ENCODE assay signal across 20 cellular contexts in the genomic region with DNA sequence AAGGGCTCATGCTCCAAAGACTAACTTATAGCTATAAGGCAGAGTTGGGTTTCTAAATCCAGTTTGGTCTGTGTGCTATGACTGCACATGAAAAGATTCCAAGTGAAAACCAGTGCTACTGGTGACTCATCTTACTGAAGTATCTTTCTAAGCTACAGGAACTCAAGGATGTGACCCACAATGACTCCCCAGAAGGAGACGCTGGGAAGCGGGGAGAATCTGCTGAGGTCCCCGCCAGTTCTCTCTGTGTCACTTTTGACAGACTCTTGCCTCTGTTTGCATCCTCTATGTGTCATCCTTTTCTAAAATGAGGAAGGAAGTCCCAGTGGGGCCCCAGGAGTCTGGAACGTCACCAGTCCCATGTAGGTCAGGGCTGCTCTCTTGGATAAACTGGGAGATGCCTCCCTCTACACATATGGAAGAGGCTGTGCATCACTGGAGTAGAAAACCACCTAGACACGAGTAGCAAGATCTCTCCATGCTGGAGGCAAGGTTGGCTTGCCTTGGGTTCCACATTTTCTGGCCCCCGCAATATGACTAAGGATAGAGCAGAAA. TPM values are rescaled to one million over a fixed set of nuclear protein-coding genes. Genes with fewer than 3 reads are reported as not detected.
DNase-seq lines count a peak whose midpoint lies in the region; TF ChIP-seq lines count a peak whose summit lies in the region.
"Had no signal": no experiment of that assay in that cellular context is flagged by ENCODE, and none has a peak within 500 bp of the region (broad histone marks: within the 10 kb centered on the region; RNA-seq: fewer than 3 reads in every experiment).

No MANE protein-coding gene starts in this region.

- H3K79me2 ChIP-seq in smooth muscle cell (ENCODE audit: low read depth), result no peaks in the 10 kb centered on the region

- H3K4me1 ChIP-seq in esophagus muscularis mucosa (no peaks in the 10 kb centered on the region), smooth muscle cell (ENCODE audit: low read depth) (no peaks in the 10 kb centered on the region)
- H3K4me1 ChIP-seq: esophagus squamous epithelium had no signal

- WGBS in esophagus muscularis mucosa, result 74% methylated on average over 6 of the region's 6 CpGs
- 47% methylated on average over 6 of the region's 6 CpGs for WGBS in smooth muscle cell (ENCODE audit: low lambda C conversion rate)

- peak overlapping the region; percentile 52 for H3K4me2 ChIP-seq in smooth muscle cell
- H3K4me2 ChIP-seq: PC-9 had no signal

- H4K20me1 ChIP-seq in smooth muscle cell (ENCODE audit: low read depth), result no peaks in the 10 kb centered on the region

- no peaks in the 10 kb centered on the region for H3K27me3 ChIP-seq in esophagus muscularis mucosa
- no peaks in the 10 kb centered on the region for H3K27me3 ChIP-seq in smooth muscle cell (ENCODE audit: low read depth)
- peaks cover 74% of the 10 kb centered on the region for H3K27me3 ChIP-seq in WERI-Rb-1 (ENCODE audit: insufficient read depth, low read depth, severe bottlenecking)

- H3K9ac ChIP-seq in smooth muscle cell (ENCODE audit: low read depth), result no peak overlapping the region

- H3K4me3 ChIP-seq in esophagus muscularis mucosa, result no peak overlapping the region
- no peak overlapping the region for H3K4me3 ChIP-seq in smooth muscle cell
- H3K4me3 ChIP-seq in WERI-Rb-1 (ENCODE audit: low read depth, low read length), result no peak overlapping the region
- H3K4me3 ChIP-seq: esophagus squamous epithelium, PC-9, SK-N-MC had no signal

- DNase-seq in GM04504 (ENCODE audit: low read depth), result peak; percentile 59
- peak; percentile 7 for DNase-seq in NOMO-1 treated with dmso at 0.1 percent for 144 hours (lab: John Stamatoyannopoulos, UW; ENCODE audit: unreplicated experiment)
- peak; percentile 62 for DNase-seq in esophagus muscularis mucosa (ENCODE audit: extremely low spot score)
- DNase-seq in smooth muscle cell (lab: John Stamatoyannopoulos, UW; ENCODE audit: unreplicated experiment), result no peak
- DNase-seq in NCI-H1694 (lab: John Stamatoyannopoulos, UW), result no peak
- DNase-seq in GOT3 (lab: John Stamatoyannopoulos, UW), result no peak
- DNase-seq in COLO829 (ENCODE audit: low spot score), result no peak
- no peak for DNase-seq in WERI-Rb-1
- DNase-seq: DMS 273 treated with DMSO at 0.1 percent for 48 hours, esophagus squamous epithelium, natural killer cell, NCI-H1092 treated with DMSO at 0.1 percent for 48 hours, NCI-H69, PC-9, T1000 had no signal

- TF ChIP-seq EP300 in esophagus muscularis mucosa (IDR thresholded peaks at IDR 0.05), result no peak

- TF ChIP-seq CTCF in esophagus muscularis mucosa (IDR thresholded peaks at IDR 0.05) (no peak), smooth muscle cell (IDR thresholded peaks at IDR 0.05; ENCODE audit: borderline replicate concordance, insufficient read depth, poor library complexity, severe bottlenecking) (no peak), WERI-Rb-1 (IDR thresholded peaks at IDR 0.05; ENCODE audit: low read depth, low read length) (no peak)

- H3K36me3 ChIP-seq in esophagus muscularis mucosa (no peaks in the 10 kb centered on the region), smooth muscle cell (ENCODE audit: low read depth) (no peaks in the 10 kb centered on the region), WERI-Rb-1 (no peaks in the 10 kb centered on the region)
- H3K36me3 ChIP-seq: esophagus squamous epithelium had no signal

- peaks cover 13% of the 10 kb centered on the region for H3F3A ChIP-seq in smooth muscle cell (ENCODE audit: low read depth)

- no peak for TF ChIP-seq POLR2A in esophagus muscularis mucosa (IDR thresholded peaks at IDR 0.05; ENCODE audit: low read depth)

- H3K9me3 ChIP-seq in esophagus muscularis mucosa (no peaks in the 10 kb centered on the region), smooth muscle cell (replicated peaks; ENCODE audit: low read depth) (no peaks in the 10 kb centered on the region), WERI-Rb-1 (ENCODE audit: severe bottlenecking) (no peaks in the 10 kb centered on the region)
- H3K9me3 ChIP-seq: esophagus squamous epithelium had no signal

- H3K27ac ChIP-seq in esophagus muscularis mucosa (replicated peaks in 1 of 4), result no peak overlapping the region
- H3K27ac ChIP-seq in smooth muscle cell (ENCODE audit: low read depth), result peak overlapping the region; percentile 79
- no peak overlapping the region for H3K27ac ChIP-seq in WERI-Rb-1
- H3K27ac ChIP-seq: C4-2B, esophagus squamous epithelium, PC-9, SK-N-MC had no signal

- no peak overlapping the region for H2AFZ ChIP-seq in smooth muscle cell (ENCODE audit: low read depth)
- H2AFZ ChIP-seq: PC-9 had no signal

- intact Hi-C loops in esophagus muscularis mucosa (cut with DNase I), result no loop called here

RNA-seq across cellular contexts. Expression of a gene that starts 28.8 kb away (rescaled TPM):
- total RNA-seq in esophagus muscularis mucosa (not detected), smooth muscle cell (not detected in 2 replicates)
- not detected in 2 replicates for polyA plus RNA-seq in smooth muscle cell
- total RNA-seq: activated T-helper 2 cell treated with anti-CD3 and anti-CD28 coated beads, Interferon-gamma antibody, Interleukin-2, Interleukin-4, amounts not matched to agents 10 μg/mL and 5 μg/mL and 100 μg/mL, durations not matched to agents 14 hours and 24 hours and 36 hours; cardiac septum; esophagus squamous epithelium; natural killer cell; PC-9; pulmonary artery endothelial cell had no signal

Comparison
In these comparisons a context has a peak if more than half of its experiments do, and no peak if none do; other contexts are left out.
1. DNase-seq: peak in GM04504 (single experiment), NOMO-1 treated with dmso at 0.1 percent for 144 hours (single experiment) and esophagus muscularis mucosa (single experiment); none in smooth muscle cell (single experiment), NCI-H1694 (single experiment), GOT3 (single experiment), COLO829 (single experiment) and WERI-Rb-1 (single experiment).